In the genomic region with DNA sequence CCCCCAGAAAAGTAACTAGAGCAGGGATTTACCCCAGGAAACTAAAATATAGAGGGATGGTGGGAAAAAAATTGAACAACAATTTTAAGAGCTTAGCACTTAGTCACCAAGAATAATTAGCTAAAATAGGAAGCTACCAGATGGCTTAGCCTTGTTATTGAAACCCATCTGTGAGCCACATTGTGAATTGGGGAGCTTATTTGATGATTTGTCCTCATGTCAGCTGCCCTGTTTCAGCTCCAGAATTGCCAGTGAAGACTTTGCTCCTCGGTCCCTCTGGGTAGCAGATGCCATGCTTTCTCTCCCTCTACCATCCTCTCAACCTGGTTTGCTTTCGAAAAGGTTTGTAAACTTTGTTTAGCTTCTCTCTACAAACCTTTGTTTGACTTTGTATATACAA, we compare ENCODE assay signal across 1 cellular context.
TF ChIP-seq lines count a peak whose summit lies in the region.

No MANE protein-coding gene starts in this region.

TF ChIP-seq in GM23338, 12 proteins besides CTCF, POLR2A, EP300 and RAD21 (continued from another document):
- TF ChIP-seq, protein P1, sequence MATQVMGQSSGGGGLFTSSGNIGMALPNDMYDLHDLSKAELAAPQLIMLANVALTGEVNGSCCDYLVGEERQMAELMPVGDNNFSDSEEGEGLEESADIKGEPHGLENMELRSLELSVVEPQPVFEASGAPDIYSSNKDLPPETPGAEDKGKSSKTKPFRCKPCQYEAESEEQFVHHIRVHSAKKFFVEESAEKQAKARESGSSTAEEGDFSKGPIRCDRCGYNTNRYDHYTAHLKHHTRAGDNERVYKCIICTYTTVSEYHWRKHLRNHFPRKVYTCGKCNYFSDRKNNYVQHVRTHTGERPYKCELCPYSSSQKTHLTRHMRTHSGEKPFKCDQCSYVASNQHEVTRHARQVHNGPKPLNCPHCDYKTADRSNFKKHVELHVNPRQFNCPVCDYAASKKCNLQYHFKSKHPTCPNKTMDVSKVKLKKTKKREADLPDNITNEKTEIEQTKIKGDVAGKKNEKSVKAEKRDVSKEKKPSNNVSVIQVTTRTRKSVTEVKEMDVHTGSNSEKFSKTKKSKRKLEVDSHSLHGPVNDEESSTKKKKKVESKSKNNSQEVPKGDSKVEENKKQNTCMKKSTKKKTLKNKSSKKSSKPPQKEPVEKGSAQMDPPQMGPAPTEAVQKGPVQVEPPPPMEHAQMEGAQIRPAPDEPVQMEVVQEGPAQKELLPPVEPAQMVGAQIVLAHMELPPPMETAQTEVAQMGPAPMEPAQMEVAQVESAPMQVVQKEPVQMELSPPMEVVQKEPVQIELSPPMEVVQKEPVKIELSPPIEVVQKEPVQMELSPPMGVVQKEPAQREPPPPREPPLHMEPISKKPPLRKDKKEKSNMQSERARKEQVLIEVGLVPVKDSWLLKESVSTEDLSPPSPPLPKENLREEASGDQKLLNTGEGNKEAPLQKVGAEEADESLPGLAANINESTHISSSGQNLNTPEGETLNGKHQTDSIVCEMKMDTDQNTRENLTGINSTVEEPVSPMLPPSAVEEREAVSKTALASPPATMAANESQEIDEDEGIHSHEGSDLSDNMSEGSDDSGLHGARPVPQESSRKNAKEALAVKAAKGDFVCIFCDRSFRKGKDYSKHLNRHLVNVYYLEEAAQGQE (IDR thresholded peaks at IDR 0.05; ENCODE audit: unreplicated experiment): no peak
- no peak for TF ChIP-seq JUNB (IDR thresholded peaks at IDR 0.05; ENCODE audit: unreplicated experiment)
- TF ChIP-seq, protein P2, sequence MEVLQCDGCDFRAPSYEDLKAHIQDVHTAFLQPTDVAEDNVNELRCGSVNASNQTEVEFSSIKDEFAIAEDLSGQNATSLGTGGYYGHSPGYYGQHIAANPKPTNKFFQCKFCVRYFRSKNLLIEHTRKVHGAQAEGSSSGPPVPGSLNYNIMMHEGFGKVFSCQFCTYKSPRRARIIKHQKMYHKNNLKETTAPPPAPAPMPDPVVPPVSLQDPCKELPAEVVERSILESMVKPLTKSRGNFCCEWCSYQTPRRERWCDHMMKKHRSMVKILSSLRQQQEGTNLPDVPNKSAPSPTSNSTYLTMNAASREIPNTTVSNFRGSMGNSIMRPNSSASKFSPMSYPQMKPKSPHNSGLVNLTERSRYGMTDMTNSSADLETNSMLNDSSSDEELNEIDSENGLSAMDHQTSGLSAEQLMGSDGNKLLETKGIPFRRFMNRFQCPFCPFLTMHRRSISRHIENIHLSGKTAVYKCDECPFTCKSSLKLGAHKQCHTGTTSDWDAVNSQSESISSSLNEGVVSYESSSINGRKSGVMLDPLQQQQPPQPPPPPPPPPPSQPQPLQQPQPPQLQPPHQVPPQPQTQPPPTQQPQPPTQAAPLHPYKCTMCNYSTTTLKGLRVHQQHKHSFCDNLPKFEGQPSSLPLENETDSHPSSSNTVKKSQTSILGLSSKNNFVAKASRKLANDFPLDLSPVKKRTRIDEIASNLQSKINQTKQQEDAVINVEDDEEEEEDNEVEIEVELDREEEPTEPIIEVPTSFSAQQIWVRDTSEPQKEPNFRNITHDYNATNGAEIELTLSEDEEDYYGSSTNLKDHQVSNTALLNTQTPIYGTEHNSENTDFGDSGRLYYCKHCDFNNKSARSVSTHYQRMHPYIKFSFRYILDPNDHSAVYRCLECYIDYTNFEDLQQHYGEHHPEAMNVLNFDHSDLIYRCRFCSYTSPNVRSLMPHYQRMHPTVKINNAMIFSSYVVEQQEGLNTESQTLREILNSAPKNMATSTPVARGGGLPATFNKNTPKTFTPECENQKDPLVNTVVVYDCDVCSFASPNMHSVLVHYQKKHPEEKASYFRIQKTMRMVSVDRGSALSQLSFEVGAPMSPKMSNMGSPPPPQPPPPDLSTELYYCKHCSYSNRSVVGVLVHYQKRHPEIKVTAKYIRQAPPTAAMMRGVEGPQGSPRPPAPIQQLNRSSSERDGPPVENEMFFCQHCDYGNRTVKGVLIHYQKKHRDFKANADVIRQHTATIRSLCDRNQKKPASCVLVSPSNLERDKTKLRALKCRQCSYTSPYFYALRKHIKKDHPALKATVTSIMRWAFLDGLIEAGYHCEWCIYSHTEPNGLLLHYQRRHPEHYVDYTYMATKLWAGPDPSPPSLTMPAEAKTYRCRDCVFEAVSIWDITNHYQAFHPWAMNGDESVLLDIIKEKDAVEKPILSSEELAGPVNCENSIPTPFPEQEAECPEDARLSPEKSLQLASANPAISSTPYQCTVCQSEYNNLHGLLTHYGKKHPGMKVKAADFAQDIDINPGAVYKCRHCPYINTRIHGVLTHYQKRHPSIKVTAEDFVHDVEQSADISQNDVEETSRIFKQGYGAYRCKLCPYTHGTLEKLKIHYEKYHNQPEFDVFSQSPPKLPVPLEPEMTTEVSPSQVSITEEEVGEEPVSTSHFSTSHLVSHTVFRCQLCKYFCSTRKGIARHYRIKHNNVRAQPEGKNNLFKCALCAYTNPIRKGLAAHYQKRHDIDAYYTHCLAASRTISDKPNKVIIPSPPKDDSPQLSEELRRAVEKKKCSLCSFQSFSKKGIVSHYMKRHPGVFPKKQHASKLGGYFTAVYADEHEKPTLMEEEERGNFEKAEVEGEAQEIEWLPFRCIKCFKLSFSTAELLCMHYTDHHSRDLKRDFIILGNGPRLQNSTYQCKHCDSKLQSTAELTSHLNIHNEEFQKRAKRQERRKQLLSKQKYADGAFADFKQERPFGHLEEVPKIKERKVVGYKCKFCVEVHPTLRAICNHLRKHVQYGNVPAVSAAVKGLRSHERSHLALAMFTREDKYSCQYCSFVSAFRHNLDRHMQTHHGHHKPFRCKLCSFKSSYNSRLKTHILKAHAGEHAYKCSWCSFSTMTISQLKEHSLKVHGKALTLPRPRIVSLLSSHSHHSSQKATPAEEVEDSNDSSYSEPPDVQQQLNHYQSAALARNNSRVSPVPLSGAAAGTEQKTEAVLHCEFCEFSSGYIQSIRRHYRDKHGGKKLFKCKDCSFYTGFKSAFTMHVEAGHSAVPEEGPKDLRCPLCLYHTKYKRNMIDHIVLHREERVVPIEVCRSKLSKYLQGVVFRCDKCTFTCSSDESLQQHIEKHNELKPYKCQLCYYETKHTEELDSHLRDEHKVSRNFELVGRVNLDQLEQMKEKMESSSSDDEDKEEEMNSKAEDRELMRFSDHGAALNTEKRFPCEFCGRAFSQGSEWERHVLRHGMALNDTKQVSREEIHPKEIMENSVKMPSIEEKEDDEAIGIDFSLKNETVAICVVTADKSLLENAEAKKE (CRISPR knock-in tag; IDR thresholded peaks at IDR 0.05): no peak
- TF ChIP-seq CREB1 (CRISPR knock-in tag; IDR thresholded peaks at IDR 0.05; ENCODE audit: low read depth): no peak
- TF ChIP-seq, protein P3, sequence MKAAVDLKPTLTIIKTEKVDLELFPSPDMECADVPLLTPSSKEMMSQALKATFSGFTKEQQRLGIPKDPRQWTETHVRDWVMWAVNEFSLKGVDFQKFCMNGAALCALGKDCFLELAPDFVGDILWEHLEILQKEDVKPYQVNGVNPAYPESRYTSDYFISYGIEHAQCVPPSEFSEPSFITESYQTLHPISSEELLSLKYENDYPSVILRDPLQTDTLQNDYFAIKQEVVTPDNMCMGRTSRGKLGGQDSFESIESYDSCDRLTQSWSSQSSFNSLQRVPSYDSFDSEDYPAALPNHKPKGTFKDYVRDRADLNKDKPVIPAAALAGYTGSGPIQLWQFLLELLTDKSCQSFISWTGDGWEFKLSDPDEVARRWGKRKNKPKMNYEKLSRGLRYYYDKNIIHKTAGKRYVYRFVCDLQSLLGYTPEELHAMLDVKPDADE (IDR thresholded peaks at IDR 0.05): no peak
